15 cellular contexts compared by ENCODE assay signal in the genomic region with DNA sequence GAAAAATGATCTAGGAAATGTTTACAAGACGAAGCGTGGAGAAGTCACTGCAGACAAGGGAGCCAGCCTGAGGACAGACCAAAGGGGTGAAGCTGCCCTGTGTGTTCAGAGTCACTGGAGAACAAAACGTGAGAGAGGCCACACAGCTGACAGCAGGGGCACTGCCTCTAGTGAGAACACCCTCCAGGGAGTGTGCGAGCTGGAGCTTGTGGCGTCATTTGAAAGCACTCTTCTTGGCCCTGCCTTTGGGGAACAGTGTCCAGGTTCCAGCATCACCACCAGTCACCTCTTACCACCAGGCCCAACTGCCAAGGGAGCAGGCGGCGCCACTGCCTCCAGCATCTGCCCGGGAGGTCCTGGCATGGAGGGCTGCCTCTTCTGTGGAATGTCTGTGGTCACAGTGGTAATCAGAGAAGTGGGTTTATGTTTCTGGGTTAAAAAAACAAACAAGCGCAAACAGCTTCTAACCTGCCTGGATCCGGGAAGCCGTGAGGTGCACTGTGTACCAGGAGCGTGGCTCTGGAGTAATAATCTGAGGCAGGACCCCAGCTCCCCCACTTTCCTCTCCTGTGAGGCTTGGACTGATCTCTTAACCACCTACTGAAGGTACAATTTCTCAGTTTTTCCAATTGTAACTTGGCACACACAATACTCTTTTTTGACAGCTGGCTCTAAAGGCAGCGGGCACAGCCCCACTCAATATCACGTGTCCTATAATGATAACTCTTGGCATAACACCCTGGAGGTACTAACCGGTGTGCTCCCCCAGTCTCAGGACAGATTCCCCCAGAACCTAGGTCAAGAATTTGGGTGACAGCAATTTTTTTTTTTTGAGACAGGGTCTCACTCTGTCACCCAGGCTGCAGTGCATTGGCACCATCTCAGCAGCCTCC. TPM values are rescaled to one million over a fixed set of nuclear protein-coding genes. Genes with fewer than 3 reads are reported as not detected.
A peak's percentile ranks its signal among the peaks of the same experiment; 100 is the strongest.
DNase-seq lines count a peak whose midpoint lies in the region; ATAC-seq and TF ChIP-seq lines count a peak whose summit lies in the region.
"Had no signal": no experiment of that assay in that cellular context is flagged by ENCODE, and none has a peak within 500 bp of the region (broad histone marks: within the 10 kb centered on the region; RNA-seq: fewer than 3 reads in every experiment).

No MANE protein-coding gene starts in this region.

- H3K4me1 ChIP-seq in foreskin keratinocyte, result peaks cover 16% of the 10 kb centered on the region
- peaks cover 41% of the 10 kb centered on the region for H3K4me1 ChIP-seq in skeletal muscle satellite cell (ENCODE audit: control insufficient read depth, insufficient read depth, low read length)

- peak overlapping the region; percentile 2 for H3K4me2 ChIP-seq in skeletal muscle satellite cell (ENCODE audit: low read length)

- H3K27me3 ChIP-seq in foreskin keratinocyte, result no peaks in the 10 kb centered on the region
- H3K27me3 ChIP-seq in skeletal muscle satellite cell (ENCODE audit: control insufficient read depth, insufficient read depth, low read length), result no peaks in the 10 kb centered on the region

- H3K9me3 ChIP-seq in skeletal muscle satellite cell (replicated peaks; ENCODE audit: low read length), result no peaks in the 10 kb centered on the region

- no peak for TF ChIP-seq CTCF in foreskin keratinocyte (conservative IDR thresholded peaks at IDR 0.05)

- DNase-seq in HT1080 (ENCODE audit: low read depth), result peak; percentile 59
- peak; percentile 85 for DNase-seq in T1000 (lab: John Stamatoyannopoulos, UW)
- peak in 1 of 2 donors; percentile 52 for DNase-seq in foreskin keratinocyte
- no peak for DNase-seq in HT-29 (ENCODE audit: low spot score)
- DNase-seq in NCI-H146 treated with DMSO at 0.1 percent for 48 hours (lab: John Stamatoyannopoulos, UW; ENCODE audit: unreplicated experiment), result no peak
- DNase-seq: activated B cell treated with CpG ODN at 0.5 μM for 24 hours; activated gamma-delta T cell treated with Interleukin-2 at 50 U/mL for 16 hours; DND-41; effector memory CD4-positive, alpha-beta T cell; kidney; MV-4-11 had no signal

- H3K36me3 ChIP-seq in skeletal muscle satellite cell (ENCODE audit: insufficient read depth, low read length), result no peaks in the 10 kb centered on the region

- ATAC-seq in foreskin keratinocyte (peak; percentile 40), HG03460 (IDR thresholded peaks at IDR 0.05; ENCODE audit: unreplicated experiment) (no peak), HG02610 (IDR thresholded peaks at IDR 0.05; ENCODE audit: unreplicated experiment) (no peak)

- no peak overlapping the region for H3K4me3 ChIP-seq in skeletal muscle satellite cell (ENCODE audit: low read length)

- H3K9ac ChIP-seq in skeletal muscle satellite cell (ENCODE audit: low read depth, low read length), result peak overlapping the region; percentile 41

- H3K27ac ChIP-seq in foreskin keratinocyte, result no peak overlapping the region

RNA-seq across cellular contexts. Expression of a gene that starts 32.2 kb away (rescaled TPM):
- 16.9 and 23.8 TPM in 2 replicates for total RNA-seq in HT1080 (2014; rRNA removed; shearing (Covaris generic))
- 45.0 and 51.3 TPM in 2 replicates for polyA plus RNA-seq in HT1080 (2015; cell fraction: cytosol; rRNA removed)
- 49.2 and 55.4 TPM in 2 replicates for polyA plus RNA-seq in HT1080 (2015; cell fraction: nucleus; rRNA removed)
- 147 and 163 TPM in 2 replicates for total RNA-seq in foreskin keratinocyte
- 61.3 and 62.2 TPM in 2 replicates for polyA plus RNA-seq in foreskin keratinocyte
- total RNA-seq in skeletal muscle satellite cell (2012; rRNA removed), result 19.2 and 24.3 TPM in 2 replicates
- total RNA-seq in HT-29 (2014; rRNA removed; shearing (Covaris generic)), result 13.6 and 15.6 TPM in 2 replicates
- total RNA-seq: activated B cell treated with CpG ODN at 0.5 μM for 24 hours, OCI-LY7 had no signal

RNA-seq across cellular contexts. Expression of a gene that starts 47.7 kb away (rescaled TPM):
- total RNA-seq in HT1080 (2014; rRNA removed; shearing (Covaris generic)), result 248 and 364 TPM in 2 replicates
- polyA plus RNA-seq in HT1080 (2015; cell fraction: cytosol; rRNA removed), result 419 and 467 TPM in 2 replicates
- polyA plus RNA-seq in HT1080 (2015; cell fraction: nucleus; rRNA removed), result 122 and 123 TPM in 2 replicates
- total RNA-seq in foreskin keratinocyte, result 3.4 and 3.5 TPM in 2 replicates
- 5.6 and 5.8 TPM in 2 replicates for polyA plus RNA-seq in foreskin keratinocyte
- total RNA-seq in skeletal muscle satellite cell (2012; rRNA removed), result 8.6 and 23.6 TPM in 2 replicates
- total RNA-seq in HT-29 (2014; rRNA removed; shearing (Covaris generic)), result 0.15 and 2.0 TPM in 2 replicates
- total RNA-seq: OCI-LY7 had no signal

Comparison
In these comparisons a context has a peak if more than half of its experiments do, and no peak if none do; other contexts are left out.
1. DNase-seq: peak in HT1080 (single experiment) and T1000 (single experiment); none in HT-29 (single experiment) and NCI-H146 treated with DMSO at 0.1 percent for 48 hours (single experiment).
2. RNA of a gene that starts 47.7 kb away (total RNA-seq): 248 to 364 TPM in HT1080; 3.4 to 3.5 TPM in foreskin keratinocyte and 0.15 to 2.0 TPM in HT-29; every median in the first group is over 10 times any median in the second.